Comparison of ENCODE assay signal across 1 cellular context in the genomic region with DNA sequence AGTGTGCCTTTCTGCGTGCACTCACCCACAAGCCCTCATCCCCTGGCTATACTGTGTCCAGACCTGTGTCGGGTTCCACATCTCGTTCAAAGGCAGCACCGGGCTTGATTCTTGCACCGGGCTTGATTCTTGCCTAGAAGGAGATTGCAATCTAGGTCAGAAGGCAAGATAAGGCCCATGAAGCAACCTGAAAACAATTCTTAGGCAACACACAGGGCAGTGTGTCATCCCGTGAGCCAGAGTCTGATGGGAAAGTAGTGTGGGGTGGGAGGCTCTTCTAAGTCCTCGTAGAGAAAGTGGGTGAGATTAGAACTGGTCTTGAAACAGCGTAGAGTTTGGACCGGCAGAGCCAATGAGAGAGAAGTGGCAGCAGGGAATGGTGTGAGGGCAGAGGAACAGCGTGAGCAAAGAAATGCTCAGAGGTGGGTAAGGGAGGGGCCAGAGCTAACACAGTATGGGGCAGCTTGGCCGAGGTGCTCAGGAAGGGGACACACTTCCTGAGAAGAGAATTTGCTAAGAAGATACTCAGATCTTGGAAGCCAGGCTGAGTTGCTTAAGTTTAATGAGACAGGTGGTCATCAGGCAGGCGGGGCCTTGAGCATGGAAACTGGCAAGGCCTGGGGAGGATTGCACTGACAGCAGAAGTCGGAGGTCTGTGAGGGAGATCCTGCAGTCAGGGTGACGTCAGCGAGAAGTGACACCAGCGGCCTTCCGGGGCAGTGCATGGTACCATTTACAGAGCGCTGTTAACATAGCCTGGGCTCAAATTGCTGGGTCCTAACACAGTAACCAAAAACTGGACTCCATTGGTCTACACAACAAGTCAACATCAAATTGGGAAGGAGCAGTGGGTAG.
TF ChIP-seq lines count a peak whose summit lies in the region.

No MANE protein-coding gene starts in this region.

TF ChIP-seq in IMR-90, 13 proteins besides CTCF, POLR2A, EP300 and RAD21:
- TF ChIP-seq CHD1 (IDR thresholded peaks at IDR 0.05; ENCODE audit: low read depth, low read length) = no peak
- TF ChIP-seq BHLHE40 (IDR thresholded peaks at IDR 0.05; ENCODE audit: low read depth, low read length) = no peak
- peak; percentile 76 for TF ChIP-seq CEBPB (IDR thresholded peaks at IDR 0.05; ENCODE audit: low read depth, low read length)
- 0 out of 2 replicates have a peak, but pooled peaks have one; percentile 4 for TF ChIP-seq FOS (IDR thresholded peaks at IDR 0.05; ENCODE audit: low read depth, low read length)
- TF ChIP-seq RFX5 (IDR thresholded peaks at IDR 0.05; ENCODE audit: low read depth, low read length) = no peak
